16 cellular contexts compared by ENCODE assay signal in genomic region chr11:113663567-113663966, GRCh38. TPM values are rescaled to one million over a fixed set of nuclear protein-coding genes. Genes with fewer than 3 reads are reported as not detected.
A peak's percentile ranks its signal among the peaks of the same experiment; 100 is the strongest.
DNase-seq lines count a peak whose midpoint lies in the region; ATAC-seq and TF ChIP-seq lines count a peak whose summit lies in the region.
"Had no signal": no experiment of that assay in that cellular context is flagged by ENCODE, and none has a peak within 500 bp of the region (broad histone marks: within the 10 kb centered on the region; RNA-seq: fewer than 3 reads in every experiment).

No MANE protein-coding gene starts in this region.

- CTCF ChIA-PET in Caco-2 (lab: Charles Lee), result interaction anchor here (2.1 to 2.6 kb wide), 2 partner anchors 62 to 67 kb away, joined by 7 to 12 read pairs; no protein-coding TSS in a partner anchor
- CTCF ChIA-PET in HEK293 (lab: Yijun Ruan, JAX), result interaction anchor here (0.5 to 1.1 kb wide), 2 partner anchors 50 to 357 kb away, joined by 3 to 5 read pairs; no protein-coding TSS in a partner anchor

- H3K4me3 ChIP-seq in Caco-2 (ENCODE audit: low read depth, low read length) (no peak overlapping the region), HEK293 (ENCODE audit: low read depth, low read length) (no peak overlapping the region), SK-N-MC (no peak overlapping the region; the same call in 1 of the 2 replicates), mesendoderm (ENCODE audit: low read length) (no peak overlapping the region)
- H3K4me3 ChIP-seq: right lobe of liver, testis had no signal

- H3K9ac ChIP-seq in SK-N-MC (ENCODE audit: insufficient read length) (no peak overlapping the region), mesendoderm (ENCODE audit: low read length) (no peak overlapping the region)

- peak overlapping the region; percentile 99 for H3K27ac Mint-ChIP-seq in Caco-2 (ENCODE audit: unreplicated experiment)
- H3K27ac Mint-ChIP-seq: B cell had no signal

- no peak for ATAC-seq in HG03469 (IDR thresholded peaks at IDR 0.05; ENCODE audit: unreplicated experiment)
- ATAC-seq: activated T-cell treated with anti-CD3 and anti-CD28 coated beads, Interleukin-2, amount 50 U/mL, for 4 hours; right lobe of liver had no signal

- no CpG with 5 or more reads among the region's 2 CpGs for WGBS in mesendoderm (ENCODE audit: extremely low coverage, insufficient coverage, low lambda C conversion rate)

- H2BK5ac ChIP-seq in mesendoderm (ENCODE audit: low read length), result no peak overlapping the region

- H3K4me1 Mint-ChIP-seq in Caco-2 (ENCODE audit: low read depth, unreplicated experiment), result peaks cover 36% of the 10 kb centered on the region
- H3K4me1 Mint-ChIP-seq: B cell had no signal

- H3K36me3 ChIP-seq in Caco-2 (ENCODE audit: control insufficient read depth, insufficient read depth, low read length), result no peaks in the 10 kb centered on the region
- no peaks in the 10 kb centered on the region for H3K36me3 ChIP-seq in HEK293 (ENCODE audit: control insufficient read depth in 2 of 2, insufficient read depth in 1 of 2, low read length in 2 of 2)
- H3K36me3 ChIP-seq in SK-N-MC (ENCODE audit: insufficient read depth, low read length), result no peaks in the 10 kb centered on the region
- no peaks in the 10 kb centered on the region for H3K36me3 ChIP-seq in mesendoderm (ENCODE audit: control insufficient read depth, insufficient read depth, low read length)
- H3K36me3 ChIP-seq: right lobe of liver had no signal

- H4K8ac ChIP-seq in mesendoderm (ENCODE audit: low read depth, low read length), result no peak overlapping the region

- H3K27me3 ChIP-seq in Caco-2 (replicated peaks; ENCODE audit: control insufficient read depth, insufficient read depth, low read length) (no peaks in the 10 kb centered on the region), mesendoderm (ENCODE audit: insufficient read depth, low read length, poor library complexity) (no peaks in the 10 kb centered on the region)
- H3K27me3 ChIP-seq: right lobe of liver, testis had no signal

- H3K4me1 ChIP-seq in Caco-2 (peaks cover 55% of the 10 kb centered on the region), HEK293 (ENCODE audit: control insufficient read depth, insufficient read depth, low read length) (no peaks in the 10 kb centered on the region; the same call in 1 of the 2 replicates), mesendoderm (ENCODE audit: control insufficient read depth, low read depth, low read length) (no peaks in the 10 kb centered on the region)
- H3K4me1 ChIP-seq: right lobe of liver, testis had no signal

- POLR2A ChIA-PET in Caco-2 (lab: Charles Lee), result no interaction called here
- POLR2A ChIA-PET in HEK293 (lab: Yijun Ruan, JAX), result no interaction called here

- H3K27ac ChIP-seq in HEK293 (ENCODE audit: extremely low read depth, low read depth, low read length) (no peak overlapping the region), SK-N-MC (peak overlapping the region; percentile 67), mesendoderm (ENCODE audit: low read depth, low read length) (no peak overlapping the region)
- H3K27ac ChIP-seq: right lobe of liver, testis had no signal

- H4K5ac ChIP-seq in mesendoderm (ENCODE audit: low read length), result no peak overlapping the region

- TF ChIP-seq CTCF in Caco-2 (IDR thresholded peaks at IDR 0.05; ENCODE audit: insufficient read depth in 1 of 2, low read depth in 1 of 2, low read length in 1 of 2, severe bottlenecking in 1 of 2, unreplicated experiment in 1 of 2) (no peak), HEK293 (tag by site-specific recombination; IDR thresholded peaks at IDR 0.05) (no peak)

- no peak overlapping the region for H2AK5ac ChIP-seq in mesendoderm (ENCODE audit: low read length)

- H3K9me3 Mint-ChIP-seq in Caco-2 (ENCODE audit: unreplicated experiment), result peaks cover 42% of the 10 kb centered on the region

- H3K18ac ChIP-seq in mesendoderm (ENCODE audit: low read length), result no peak overlapping the region

- no peak overlapping the region for H3K56ac ChIP-seq in mesendoderm (ENCODE audit: low read length)

- H2BK15ac ChIP-seq in mesendoderm (replicated peaks; ENCODE audit: low read depth), result no peak overlapping the region

- no TSS peak for BruUV-seq in Caco-2 (replicated peaks; lab: Mats Ljungman, UMichigan)

- H3K9me3 ChIP-seq in Caco-2 (peaks cover 24% of the 10 kb centered on the region), HEK293 (ENCODE audit: control insufficient read depth, insufficient read depth, low read depth, low read length) (no peaks in the 10 kb centered on the region), SK-N-MC (ENCODE audit: low read depth, low read length) (no peaks in the 10 kb centered on the region)
- H3K9me3 ChIP-seq: right lobe of liver, testis had no signal

- H3K79me2 ChIP-seq in mesendoderm (ENCODE audit: control insufficient read depth, insufficient read depth, low read length), result no peaks in the 10 kb centered on the region

- H3K4me2 ChIP-seq in mesendoderm (ENCODE audit: low read length), result no peak overlapping the region

- intact Hi-C loops in Caco-2 (cut with micrococcal nuclease; ENCODE audit: unreplicated experiment), result no loop called here

- H3K4ac ChIP-seq in mesendoderm (ENCODE audit: low read depth, low read length), result no peak overlapping the region

- H3K27me3 Mint-ChIP-seq in Caco-2 (ENCODE audit: insufficient read depth, unreplicated experiment), result no peaks in the 10 kb centered on the region
- H3K27me3 Mint-ChIP-seq: B cell had no signal

- no peak overlapping the region for H3K23ac ChIP-seq in mesendoderm (ENCODE audit: low read length)

- no peak overlapping the region for H2BK120ac ChIP-seq in mesendoderm (ENCODE audit: low read depth, low read length)

- peak; percentile 64 to 68 for DNase-seq in Caco-2
- no peak for DNase-seq in SK-N-MC (ENCODE audit: low read depth, low spot score)
- peak; percentile 13 for DNase-seq in iris pigment epithelial cell (ENCODE audit: low read depth)
- DNase-seq in middle frontal gyrus (ENCODE audit: extremely low spot score, low spot score), result no peak
- DNase-seq in mesendoderm, result no peak
- DNase-seq in central memory CD4-positive, alpha-beta T cell, result no peak
- DNase-seq: activated CD4-positive, alpha-beta T cell treated with anti-CD3 and anti-CD28 coated beads, Interleukin-2, amount 50 U/mL, for 4 hours; activated T-cell treated with anti-CD3 and anti-CD28 coated beads, Interleukin-2, amount 50 U/mL, for 4 hours; MV-4-11; nucleus accumbens; right lobe of liver; stimulated activated CD4-positive, alpha-beta T cell treated with anti-CD3 and anti-CD28 coated beads, Interleukin-2, amount 100 ng/mL, for 48 hours; testis had no signal

- peak overlapping the region; percentile 69 for H3K4me3 Mint-ChIP-seq in Caco-2 (ENCODE audit: unreplicated experiment)
- H3K4me3 Mint-ChIP-seq: activated T-cell treated with anti-CD3 and anti-CD28 coated beads, Interleukin-2, amount 50 U/mL, for 4 hours; B cell had no signal

- no peaks in the 10 kb centered on the region for H3K79me1 ChIP-seq in mesendoderm (ENCODE audit: low read length)

- H3K36me3 Mint-ChIP-seq in Caco-2 (ENCODE audit: insufficient read depth, unreplicated experiment), result peaks cover 32% of the 10 kb centered on the region

TF ChIP-seq in HEK293, 187 proteins besides CTCF, POLR2A, EP300 and RAD21 (continues in another document):
- TF ChIP-seq GLI2 (tag by site-specific recombination; IDR thresholded peaks at IDR 0.05; ENCODE audit: borderline replicate concordance, low read depth), result no peak
- TF ChIP-seq ZNF585B (tag by site-specific recombination; IDR thresholded peaks at IDR 0.05), result no peak
- TF ChIP-seq HIC1 (tag by site-specific recombination; IDR thresholded peaks at IDR 0.05), result peak; percentile 50
- peak; percentile 28; the same call in 1 of the 2 replicates for TF ChIP-seq IKZF3 (tag by site-specific recombination; IDR thresholded peaks at IDR 0.05)
- peak; percentile 53; the same call in 1 of the 2 replicates for TF ChIP-seq ZNF629 (tag by site-specific recombination; IDR thresholded peaks at IDR 0.05)
- TF ChIP-seq ZNF335 (tag by site-specific recombination; conservative IDR thresholded peaks at IDR 0.05), result peak; percentile 60
- TF ChIP-seq YY2 (tag by site-specific recombination; IDR thresholded peaks at IDR 0.05), result 0 out of 2 replicates have a peak, but pooled peaks have one; percentile 9
- TF ChIP-seq ZBTB17 (tag by site-specific recombination; IDR thresholded peaks at IDR 0.05), result peak; percentile 81
- 0 out of 2 replicates have a peak, but pooled peaks have one; percentile 12 for TF ChIP-seq ZNF10 (tag by site-specific recombination; IDR thresholded peaks at IDR 0.05)
- TF ChIP-seq ZNF791 (tag by site-specific recombination; IDR thresholded peaks at IDR 0.05), result no peak
- peak; percentile 43 for TF ChIP-seq ZNF600 (tag by site-specific recombination; IDR thresholded peaks at IDR 0.05)
- TF ChIP-seq ZNF174 (tag by site-specific recombination; IDR thresholded peaks at IDR 0.05), result no peak

RNA-seq across cellular contexts. Expression of gene TMPRSS5, which starts 42.5 kb away (rescaled TPM):
- total RNA-seq in Caco-2 (2022), result 2.4 and 2.7 TPM in 2 replicates
- polyA plus RNA-seq in mesendoderm (2013, experiment 1 of 2), result 0.27 TPM
- polyA plus RNA-seq in mesendoderm (2013, experiment 2 of 2), result 0.10 TPM

Comparison
In these comparisons a context has a peak if more than half of its experiments do, and no peak if none do; other contexts are left out.
1. DNase-seq: peak in Caco-2 (2 of 2) and iris pigment epithelial cell (single experiment); none in SK-N-MC (single experiment), middle frontal gyrus (single experiment), mesendoderm (single experiment) and central memory CD4-positive, alpha-beta T cell (single experiment).